In genomic region chr20:15930324-15931305, GRCh38 we compare ENCODE assay signal across 8 cellular contexts.
DNase-seq lines count a peak whose midpoint lies in the region; TF ChIP-seq lines count a peak whose summit lies in the region.

No MANE protein-coding gene starts in this region.

- H3K9ac ChIP-seq in endodermal cell (ENCODE audit: extremely low read depth, low read length, poor library complexity, severe bottlenecking): no peak overlapping the region

- H3K4me1 ChIP-seq in endodermal cell (ENCODE audit: control insufficient read depth, insufficient read depth, low read length): no peaks in the 10 kb centered on the region

- no peaks in the 10 kb centered on the region for H3K36me3 Mint-ChIP-seq in endodermal cell (ENCODE audit: low read depth)
- H3K36me3 Mint-ChIP-seq in osteocyte (ENCODE audit: unreplicated experiment): no peaks in the 10 kb centered on the region

- H3K9me3 Mint-ChIP-seq in endodermal cell: peaks cover 3% of the 10 kb centered on the region
- no peaks in the 10 kb centered on the region for H3K9me3 Mint-ChIP-seq in osteocyte (ENCODE audit: unreplicated experiment)

- H3K27ac ChIP-seq in endodermal cell (ENCODE audit: low read depth, low read length): no peak overlapping the region

- TF ChIP-seq CTCF in endodermal cell (conservative IDR thresholded peaks at IDR 0.05): peak; percentile 76
- peak; percentile 70 for TF ChIP-seq CTCF in osteocyte (IDR thresholded peaks at IDR 0.05)

- peaks cover 7% of the 10 kb centered on the region for H3K9me3 ChIP-seq in endodermal cell (ENCODE audit: control insufficient read depth, low read length)

- no peak overlapping the region for H3K4me3 ChIP-seq in endodermal cell (ENCODE audit: low read length)

- DNase-seq in NCI-H526 (lab: John Stamatoyannopoulos, UW): peak; percentile 5 to 72
- DNase-seq in NCI-H526 treated with DMSO at 0.1 percent for 48 hours (lab: John Stamatoyannopoulos, UW): no peak
- peak; percentile 40 for DNase-seq in NCI-H524 treated with DMSO at 0.1 percent for 48 hours (lab: John Stamatoyannopoulos, UW)
- DNase-seq in endodermal cell: no peak
- DNase-seq in osteocyte (ENCODE audit: extremely low spot score, unreplicated experiment): no peak
- DNase-seq in 8988T: no peak
- no peak for DNase-seq in T-helper 9 cell
- no peak for DNase-seq in KG1 (lab: John Stamatoyannopoulos, UW)

- 39% methylated on average over 2 of the region's 2 CpGs for WGBS in endodermal cell (ENCODE audit: insufficient coverage in 1 of 2, insufficient read length in 1 of 2), 2 experiments

- peaks cover 15% of the 10 kb centered on the region for H3K4me1 Mint-ChIP-seq in endodermal cell
- no peaks in the 10 kb centered on the region for H3K4me1 Mint-ChIP-seq in osteocyte (ENCODE audit: unreplicated experiment)

- no peaks in the 10 kb centered on the region for H3K36me3 ChIP-seq in endodermal cell (ENCODE audit: control insufficient read depth, insufficient read depth, low read length)

- H3K4me3 Mint-ChIP-seq in endodermal cell (no peak overlapping the region), osteocyte (ENCODE audit: unreplicated experiment) (no peak overlapping the region)

- no peaks in the 10 kb centered on the region for H3K27me3 Mint-ChIP-seq in endodermal cell (ENCODE audit: insufficient read depth)
- H3K27me3 Mint-ChIP-seq in osteocyte (ENCODE audit: unreplicated experiment): no peaks in the 10 kb centered on the region

- H3K27me3 ChIP-seq in endodermal cell (ENCODE audit: control insufficient read depth, insufficient read depth, low read length, poor library complexity, severe bottlenecking): no peaks in the 10 kb centered on the region

- H3K27ac Mint-ChIP-seq in endodermal cell (no peak overlapping the region), osteocyte (ENCODE audit: unreplicated experiment) (no peak overlapping the region)

Comparison
In these comparisons a context has a peak if more than half of its experiments do, and no peak if none do; other contexts are left out.
1. DNase-seq: peak in NCI-H526 (2 of 2) and NCI-H524 treated with DMSO at 0.1 percent for 48 hours (single experiment); none in NCI-H526 treated with DMSO at 0.1 percent for 48 hours (single experiment), endodermal cell (single experiment), osteocyte (single experiment), 8988T (single experiment), T-helper 9 cell (single experiment) and KG1 (single experiment).